ENCODE assay signal across 16 cellular contexts in genomic region chr16:57471852-57472664, GRCh38. TPM values are rescaled to one million over a fixed set of nuclear protein-coding genes. Genes with fewer than 3 reads are reported as not detected.
A peak's percentile ranks its signal among the peaks of the same experiment; 100 is the strongest.
DNase-seq lines count a peak whose midpoint lies in the region; ATAC-seq and TF ChIP-seq lines count a peak whose summit lies in the region.
"Had no signal": no experiment of that assay in that cellular context is flagged by ENCODE, and none has a peak within 500 bp of the region (broad histone marks: within the 10 kb centered on the region; RNA-seq: fewer than 3 reads in every experiment).

No MANE protein-coding gene starts in this region.

- H3K9me3 Mint-ChIP-seq in naive thymus-derived CD4-positive, alpha-beta T cell, result no peaks in the 10 kb centered on the region
- H3K9me3 Mint-ChIP-seq: natural killer cell had no signal

- H3K4me2 ChIP-seq in BLaER1 treated with 17β-estradiol and CSF1 and Interleukin-3, amounts not matched to agents 10 nM and 100 nM, result peak overlapping the region; percentile 43 to 82 (median 61)

- TF ChIP-seq CTCF in coronary artery (IDR thresholded peaks at IDR 0.05), result no peak

- WGBS in HUES64, result 37% methylated on average over 10 of the region's 10 CpGs

- H3K4me3 ChIP-seq in BLaER1 treated with 17β-estradiol and CSF1 and Interleukin-3, amounts not matched to agents 10 nM and 100 nM, result no peak overlapping the region
- H3K4me3 ChIP-seq in HUES64 (ENCODE audit: low read length), result no peak overlapping the region
- H3K4me3 ChIP-seq in coronary artery, result no peak overlapping the region
- H3K4me3 ChIP-seq in naive thymus-derived CD4-positive, alpha-beta T cell (ENCODE audit: low read length), result no peak overlapping the region

- H3K9ac ChIP-seq in BLaER1 treated with 17β-estradiol and CSF1 and Interleukin-3, amounts not matched to agents 10 nM and 100 nM, result peak overlapping the region in 6 of 11 experiments; percentile 6 to 54 (median 40); a peak in 4 of 22 replicates
- H3K9ac ChIP-seq in HUES64 (ENCODE audit: low read depth, low read length), result peak overlapping the region; percentile 26; the same call in 1 of the 2 replicates

- H3K4me1 ChIP-seq in BLaER1 treated with 17β-estradiol and CSF1 and Interleukin-3, amounts not matched to agents 10 nM and 100 nM, result peaks cover 28 to 57% (median 48%) of the 10 kb centered on the region in 10 experiments
- H3K4me1 ChIP-seq in HUES64 (ENCODE audit: insufficient read depth, low read length), result peaks cover 35% of the 10 kb centered on the region
- peaks cover 7 to 8% of the 10 kb centered on the region in 2 donors for H3K4me1 ChIP-seq in naive thymus-derived CD4-positive, alpha-beta T cell (ENCODE audit: control insufficient read depth in 2 of 2, insufficient read depth in 2 of 2, low read length in 2 of 2)

- H3K9me3 ChIP-seq in BLaER1 treated with 17β-estradiol and CSF1 and Interleukin-3, amounts not matched to agents 10 nM and 100 nM (replicated peaks in 1 of 11), result no peaks in the 10 kb centered on the region
- no peaks in the 10 kb centered on the region for H3K9me3 ChIP-seq in HUES64 (ENCODE audit: insufficient read depth, low read depth, low read length)
- H3K9me3 ChIP-seq in naive thymus-derived CD4-positive, alpha-beta T cell (ENCODE audit: control insufficient read depth in 2 of 3, low read length in 3 of 3), result no peaks in the 10 kb centered on the region

- peaks cover 0 to 33% (median 5%) of the 10 kb centered on the region in 5 donors for H3K36me3 Mint-ChIP-seq in naive thymus-derived CD4-positive, alpha-beta T cell

- intact Hi-C loops in naive thymus-derived CD4-positive, alpha-beta T cell (cut with micrococcal nuclease), result no loop called here

- CTCF ChIA-PET in naive thymus-derived CD4-positive, alpha-beta T cell (lab: Charles Lee), result interaction anchor here (0.6 to 1.3 kb wide), 2 partner anchors 14 to 172 kb away, joined by 3 read pairs; partner anchors contain the start of gene DOK4

- H3K4me3 Mint-ChIP-seq in naive thymus-derived CD4-positive, alpha-beta T cell, result no peak overlapping the region
- H3K4me3 Mint-ChIP-seq: natural killer cell had no signal

- H3K27me3 Mint-ChIP-seq in naive thymus-derived CD4-positive, alpha-beta T cell, result no peaks in the 10 kb centered on the region

- H4K20me1 ChIP-seq in BLaER1 treated with 17β-estradiol and CSF1 and Interleukin-3, amounts not matched to agents 10 nM and 100 nM, result peaks cover 3 to 86% (median 68%) of the 10 kb centered on the region in 11 experiments; a peak in 20 of 22 replicates

- H3K27ac Mint-ChIP-seq in naive thymus-derived CD4-positive, alpha-beta T cell, result peak overlapping the region in 5 of 9 donors; percentile 8 to 81 (median 65)

- H3K36me3 ChIP-seq in BLaER1 treated with 17β-estradiol and CSF1 and Interleukin-3, amounts not matched to agents 10 nM and 100 nM, result peaks cover 58 to 84% (median 76%) of the 10 kb centered on the region in 11 experiments
- H3K36me3 ChIP-seq in HUES64 (ENCODE audit: insufficient read depth, low read length), result peaks cover 68% of the 10 kb centered on the region
- H3K36me3 ChIP-seq in naive thymus-derived CD4-positive, alpha-beta T cell (ENCODE audit: control insufficient read depth in 2 of 3, insufficient read depth in 3 of 3, low read length in 3 of 3), result peaks cover 16 to 63% (median 24%) of the 10 kb centered on the region in 3 experiments

- no peak for ATAC-seq in naive thymus-derived CD4-positive, alpha-beta T cell
- ATAC-seq: natural killer cell had no signal

- no peaks in the 10 kb centered on the region for H3K27me3 ChIP-seq in BLaER1 treated with 17β-estradiol and CSF1 and Interleukin-3, amounts not matched to agents 10 nM and 100 nM
- H3K27me3 ChIP-seq in HUES64 (ENCODE audit: insufficient read depth, low read length), result no peaks in the 10 kb centered on the region
- no peaks in the 10 kb centered on the region for H3K27me3 ChIP-seq in naive thymus-derived CD4-positive, alpha-beta T cell (ENCODE audit: control insufficient read depth in 2 of 2, insufficient read depth in 2 of 2, low read length in 2 of 2)

- peaks cover 13 to 19% (median 17%) of the 10 kb centered on the region in 7 donors for H3K4me1 Mint-ChIP-seq in naive thymus-derived CD4-positive, alpha-beta T cell

- H3K27ac ChIP-seq in BLaER1 treated with 17β-estradiol and CSF1 and Interleukin-3, amounts not matched to agents 10 nM and 100 nM, result peak overlapping the region in 4 of 11 experiments; percentile 22 to 50 (median 34); a peak in 4 of 22 replicates
- H3K27ac ChIP-seq in HUES64 (ENCODE audit: low read depth, low read length), result peak overlapping the region; percentile 30
- H3K27ac ChIP-seq in coronary artery, result peak overlapping the region in 1 of 2 donors; percentile 1
- H3K27ac ChIP-seq in naive thymus-derived CD4-positive, alpha-beta T cell (ENCODE audit: low read depth, low read length), result peak overlapping the region; percentile 2

- DNase-seq in coronary artery (ENCODE audit: low spot score), result peak; percentile 50
- no peak for DNase-seq in naive thymus-derived CD4-positive, alpha-beta T cell
- no peak for DNase-seq in foreskin melanocyte
- DNase-seq in stimulated activated CD4-positive, alpha-beta T cell treated with anti-CD3 and anti-CD28 coated beads, Interleukin-2, amount 100 ng/mL, for 24 hours, result no peak
- no peak for DNase-seq in stimulated activated CD4-positive, alpha-beta T cell treated with anti-CD3 and anti-CD28 coated beads, Interleukin-4, amount 100 ng/mL, for 4 hours
- no peak for DNase-seq in COR-L47 (lab: John Stamatoyannopoulos, UW)
- DNase-seq: activated CD4-positive, CD25-positive, alpha-beta regulatory T cell; effector CD8-positive, alpha-beta T cell; hypothalamus; IMR-90; natural killer cell; NCI-H2107; stimulated activated CD4-positive, alpha-beta T cell treated with anti-CD3 and anti-CD28 coated beads, Interleukin-12 subunit alpha, Interleukin-12 subunit beta, amount 100 ng/mL, for 4 hours; stimulated activated naive CD4-positive, alpha-beta T cell had no signal

- POLR2A ChIA-PET in naive thymus-derived CD4-positive, alpha-beta T cell (lab: Charles Lee), result interaction anchor here (1.0 to 1.9 kb wide), 3 partner anchors 9 to 15 kb away, joined by 3 to 5 read pairs (median 3); partner anchors contain the start of genes DOK4 and POLR2C

RNA-seq across cellular contexts. Expression of gene POLR2C, which starts 9.6 kb away (rescaled TPM):
- 95.1 TPM for polyA plus RNA-seq in HUES64 (2013, experiment 1 of 2)
- 80.0 TPM for polyA plus RNA-seq in HUES64 (2013, experiment 2 of 2)
- total RNA-seq in naive thymus-derived CD4-positive, alpha-beta T cell, result 10 to 100 TPM; 63.4 to 96.3 (median 81.4) TPM
- polyA plus RNA-seq in naive thymus-derived CD4-positive, alpha-beta T cell, result 10 to 100 TPM; 45.0 to 55.7 TPM

RNA-seq across cellular contexts. Expression of gene DOK4, which starts 14.2 kb away (rescaled TPM):
- 18.2 TPM for polyA plus RNA-seq in HUES64 (2013, experiment 1 of 2)
- polyA plus RNA-seq in HUES64 (2013, experiment 2 of 2), result 21.0 TPM
- total RNA-seq in naive thymus-derived CD4-positive, alpha-beta T cell, result 1 to 10 TPM; 2.2 to 4.0 (median 2.9) TPM
- polyA plus RNA-seq in naive thymus-derived CD4-positive, alpha-beta T cell, result 1 to 10 TPM; 1.6 to 4.6 TPM

RNA-seq across cellular contexts. Expression of gene COQ9, which starts 24.8 kb away (rescaled TPM):
- 25.8 TPM for polyA plus RNA-seq in HUES64 (2013, experiment 1 of 2)
- polyA plus RNA-seq in HUES64 (2013, experiment 2 of 2), result 26.6 TPM
- 10 to 100 TPM; 16.4 to 45.4 (median 36.6) TPM for total RNA-seq in naive thymus-derived CD4-positive, alpha-beta T cell
- polyA plus RNA-seq in naive thymus-derived CD4-positive, alpha-beta T cell, result 10 to 100 TPM; 25.7 to 51.7 TPM

RNA-seq across cellular contexts. Expression of gene CIAPIN1, which starts 24.9 kb away (rescaled TPM):
- polyA plus RNA-seq in HUES64 (2013, experiment 1 of 2), result 70.4 TPM
- polyA plus RNA-seq in HUES64 (2013, experiment 2 of 2), result 64.3 TPM
- 10 to 100 TPM; 33.6 to 52.8 (median 35.8) TPM for total RNA-seq in naive thymus-derived CD4-positive, alpha-beta T cell
- polyA plus RNA-seq in naive thymus-derived CD4-positive, alpha-beta T cell, result 100 to 1,000 TPM in 1 of 2 donors, 10 to 100 TPM in 1; 65.2 to 119 TPM
